ENCODE assay signal across 8 cellular contexts in genomic region chr2:74959106-74959751, GRCh38. TPM values are rescaled to one million over a fixed set of nuclear protein-coding genes. Genes with fewer than 3 reads are reported as not detected.
DNase-seq lines count a peak whose midpoint lies in the region; ATAC-seq and TF ChIP-seq lines count a peak whose summit lies in the region.

No MANE protein-coding gene starts in this region.

- no peaks in the 10 kb centered on the region for H3K9me2 ChIP-seq in MM.1S (replicated peaks; ENCODE audit: insufficient read depth, low read length)

- TF ChIP-seq CTCF in MM.1S (IDR thresholded peaks at IDR 0.05; ENCODE audit: low read length) (no peak), natural killer cell (IDR thresholded peaks at IDR 0.05) (no peak), omental fat pad (IDR thresholded peaks at IDR 0.05) (no peak)

- H3K27me3 Mint-ChIP-seq in central memory CD8-positive, alpha-beta T cell: no peaks in the 10 kb centered on the region
- H3K27me3 Mint-ChIP-seq in natural killer cell (ENCODE audit: low read depth in 2 of 2): no peaks in the 10 kb centered on the region

- H2AFZ ChIP-seq in MM.1S (ENCODE audit: low read length): peak overlapping the region; percentile 57

- H3K4me3 Mint-ChIP-seq in central memory CD8-positive, alpha-beta T cell: peak overlapping the region; percentile 76
- H3K4me3 Mint-ChIP-seq in natural killer cell: peak overlapping the region; percentile 82

- H3K9ac ChIP-seq in BLaER1 treated with 17β-estradiol and CSF1 and Interleukin-3, amounts not matched to agents 10 nM and 100 nM: peak overlapping the region; percentile 82 to 92 (median 88); a peak in 16 of 22 replicates
- peak overlapping the region; percentile 91; the same call in 1 of the 2 replicates for H3K9ac ChIP-seq in MM.1S (ENCODE audit: low read length)

- H3K4me2 ChIP-seq in BLaER1 treated with 17β-estradiol and CSF1 and Interleukin-3, amounts not matched to agents 10 nM and 100 nM: peak overlapping the region; percentile 64 to 89 (median 80)
- peak overlapping the region; percentile 72 for H3K4me2 ChIP-seq in MM.1S (ENCODE audit: low read depth, low read length)

- peak overlapping the region; percentile 82 to 96 (median 92); a peak in 19 of 22 replicates for H3K27ac ChIP-seq in BLaER1 treated with 17β-estradiol and CSF1 and Interleukin-3, amounts not matched to agents 10 nM and 100 nM
- no peak overlapping the region; the same call in 1 of the 2 replicates for H3K27ac ChIP-seq in MM.1S (ENCODE audit: low read length)

- no peaks in the 10 kb centered on the region for H3K79me2 ChIP-seq in MM.1S (ENCODE audit: low read length)

- DNase-seq in MM.1S: no peak
- peak; percentile 16 to 46 for DNase-seq in central memory CD8-positive, alpha-beta T cell (ENCODE audit: low spot score in 2 of 2)
- no peak for DNase-seq in natural killer cell
- no peak for DNase-seq in omental fat pad (ENCODE audit: low spot score)
- no peak for DNase-seq in AG08396 (ENCODE audit: low spot score)
- DNase-seq in NCI-H69 (lab: John Stamatoyannopoulos, UW): no peak

- peak overlapping the region; percentile 58 to 74 (median 64) for H3K4me3 ChIP-seq in BLaER1 treated with 17β-estradiol and CSF1 and Interleukin-3, amounts not matched to agents 10 nM and 100 nM
- peak overlapping the region; percentile 85 for H3K4me3 ChIP-seq in MM.1S (ENCODE audit: low read length)

- peaks cover 11 to 17% (median 12%) of the 10 kb centered on the region in 10 experiments; a peak in 18 of 20 replicates for H3K4me1 ChIP-seq in BLaER1 treated with 17β-estradiol and CSF1 and Interleukin-3, amounts not matched to agents 10 nM and 100 nM
- peaks cover 8% of the 10 kb centered on the region; the same call in 1 of the 2 replicates for H3K4me1 ChIP-seq in MM.1S (ENCODE audit: low read length)

- H3K9me3 ChIP-seq in BLaER1 treated with 17β-estradiol and CSF1 and Interleukin-3, amounts not matched to agents 10 nM and 100 nM (replicated peaks in 1 of 11): peaks cover 23 to 69% (median 45%) of the 10 kb centered on the region in 11 experiments
- H3K9me3 ChIP-seq in MM.1S (replicated peaks; ENCODE audit: insufficient read depth, low read length): no peaks in the 10 kb centered on the region

- peaks cover 23% of the 10 kb centered on the region for H3K36me3 Mint-ChIP-seq in central memory CD8-positive, alpha-beta T cell (ENCODE audit: insufficient read depth)
- no peaks in the 10 kb centered on the region for H3K36me3 Mint-ChIP-seq in natural killer cell

- H3K9me3 Mint-ChIP-seq in central memory CD8-positive, alpha-beta T cell: no peaks in the 10 kb centered on the region
- no peaks in the 10 kb centered on the region for H3K9me3 Mint-ChIP-seq in natural killer cell

- peaks cover 47% of the 10 kb centered on the region for H3K4me1 Mint-ChIP-seq in central memory CD8-positive, alpha-beta T cell
- peaks cover 28 to 29% of the 10 kb centered on the region in 2 donors for H3K4me1 Mint-ChIP-seq in natural killer cell

- H3F3A ChIP-seq in MM.1S (ENCODE audit: insufficient read depth, low read length): no peaks in the 10 kb centered on the region

- H3K27ac Mint-ChIP-seq in central memory CD8-positive, alpha-beta T cell (ENCODE audit: low read depth): peak overlapping the region; percentile 89
- H3K27ac Mint-ChIP-seq in natural killer cell: peak overlapping the region; percentile 75 to 88

- ATAC-seq in central memory CD8-positive, alpha-beta T cell (replicated peaks; ENCODE audit: extremely low read depth, poor library complexity, severe bottlenecking): peak; percentile 61
- ATAC-seq in natural killer cell (no peak), omental fat pad (ENCODE audit: low FRiP score) (no peak), HG03175 (IDR thresholded peaks at IDR 0.05; ENCODE audit: unreplicated experiment) (no peak)

- H4K20me1 ChIP-seq in BLaER1 treated with 17β-estradiol and CSF1 and Interleukin-3, amounts not matched to agents 10 nM and 100 nM: no peaks in the 10 kb centered on the region
- no peaks in the 10 kb centered on the region for H4K20me1 ChIP-seq in MM.1S (ENCODE audit: insufficient read depth, low read length)

- peaks cover 20 to 51% (median 42%) of the 10 kb centered on the region in 11 experiments; a peak in 21 of 22 replicates for H3K36me3 ChIP-seq in BLaER1 treated with 17β-estradiol and CSF1 and Interleukin-3, amounts not matched to agents 10 nM and 100 nM
- no peaks in the 10 kb centered on the region for H3K36me3 ChIP-seq in MM.1S (replicated peaks; ENCODE audit: insufficient read depth, low read length)

- H3K27me3 ChIP-seq in BLaER1 treated with 17β-estradiol and CSF1 and Interleukin-3, amounts not matched to agents 10 nM and 100 nM: no peaks in the 10 kb centered on the region
- no peaks in the 10 kb centered on the region for H3K27me3 ChIP-seq in MM.1S (replicated peaks; ENCODE audit: insufficient read depth, low read length)

- intact Hi-C loops in natural killer cell (cut with micrococcal nuclease): no loop called here

RNA-seq across cellular contexts. Expression of gene POLE4, which starts 0.8 kb away (rescaled TPM):
- total RNA-seq in natural killer cell: 10 to 100 TPM; 31.1 to 35.3 (median 34.4) TPM
- 10 to 100 TPM; 21.5 to 66.7 (median 32.1) TPM for total RNA-seq in omental fat pad

Comparison
In these comparisons a context has a peak if more than half of its experiments do, and no peak if none do; other contexts are left out.
1. DNase-seq: peak in central memory CD8-positive, alpha-beta T cell (2 of 2); none in MM.1S (single experiment), natural killer cell (single experiment), omental fat pad (single experiment), AG08396 (single experiment) and NCI-H69 (single experiment).